ENCODE assay signal across 1 cellular context in genomic region chr17:80284631-80285030, GRCh38.
TF ChIP-seq lines count a peak whose summit lies in the region.

No MANE protein-coding gene starts in this region.

TF ChIP-seq in IMR-90, 13 proteins besides CTCF, POLR2A, EP300 and RAD21:
- TF ChIP-seq MXI1 (IDR thresholded peaks at IDR 0.05; ENCODE audit: borderline replicate concordance, low read depth, low read length) (no peak), MAZ (IDR thresholded peaks at IDR 0.05; ENCODE audit: borderline replicate concordance, low read depth, low read length) (no peak), CHD1 (IDR thresholded peaks at IDR 0.05; ENCODE audit: low read depth, low read length) (no peak), SMC3 (IDR thresholded peaks at IDR 0.05; ENCODE audit: low read depth, low read length) (no peak), USF2 (IDR thresholded peaks at IDR 0.05; ENCODE audit: low read depth, low read length) (no peak), MAFK (IDR thresholded peaks at IDR 0.05; ENCODE audit: low read depth, low read length) (no peak), RCOR1 (IDR thresholded peaks at IDR 0.05; ENCODE audit: insufficient replicate concordance, low read length) (no peak), ELK1 (IDR thresholded peaks at IDR 0.05; ENCODE audit: borderline replicate concordance, low read depth, low read length) (no peak)
